13 cellular contexts compared by ENCODE assay signal in genomic region chr15:73988075-73988969, GRCh38. TPM values are rescaled to one million over a fixed set of nuclear protein-coding genes. Genes with fewer than 3 reads are reported as not detected.
DNase-seq lines count a peak whose midpoint lies in the region; ATAC-seq, FAIRE-seq and TF ChIP-seq lines count a peak whose summit lies in the region.
"Had no signal": no experiment of that assay in that cellular context is flagged by ENCODE, and none has a peak within 500 bp of the region (broad histone marks: within the 10 kb centered on the region; RNA-seq: fewer than 3 reads in every experiment).

No MANE protein-coding gene starts in this region.

- no peaks in the 10 kb centered on the region for H3K27me3 Mint-ChIP-seq in CD4-positive, alpha-beta memory T cell

- intact Hi-C loops in endothelial cell of umbilical vein (cut with micrococcal nuclease), result no loop called here
- intact Hi-C loops in posterior vena cava (cut with DNase I), result loop anchor here in 1 of 2 donors (5.0 to 10.0 kb wide), 2 partner anchors 59 to 326 kb away; no protein-coding TSS in a partner anchor
- intact Hi-C loops in CD4-positive, alpha-beta memory T cell (cut with micrococcal nuclease), result no loop called here

- ATAC-seq in HG02678 (IDR thresholded peaks at IDR 0.05; ENCODE audit: unreplicated experiment), result no peak

- DNase-seq in Caki2 (ENCODE audit: low read depth) (peak; percentile 87), M059J (ENCODE audit: low read depth) (peak; percentile 64), endothelial cell of umbilical vein (ENCODE audit: low read depth, low spot score) (no peak), posterior vena cava (ENCODE audit: low spot score) (peak; percentile 78), DMS114 treated with DMSO at 0.1 percent for 48 hours (lab: John Stamatoyannopoulos, UW; ENCODE audit: unreplicated experiment) (no peak), AG20443 (ENCODE audit: low spot score) (no peak)
- DNase-seq in CD4-positive, alpha-beta memory T cell, result no peak
- DNase-seq: activated effector memory CD4-positive, alpha-beta T cell treated with Interleukin-2 at 50 U/mL for 16 hours; NCI-H748 treated with DMSO at 0.1 percent for 48 hours; stimulated activated CD4-positive, alpha-beta T cell treated with anti-CD3 and anti-CD28 coated beads, Interleukin-15, amount 100 ng/mL, for 24 hours; substantia nigra had no signal

- in situ Hi-C loops in Caki2 (cut with HindIII; ENCODE audit: low pct_unique_long_range_greater_than_20kb, low sequenced_read_pairs), result no loop called here

- FAIRE-seq in endothelial cell of umbilical vein (lab: Jason Lieb, UNC), result no peak

- TF ChIP-seq CTCF in endothelial cell of umbilical vein (IDR thresholded peaks at IDR 0.05; ENCODE audit: extremely low read depth in 1 of 2, insufficient read depth in 1 of 2, low read depth in 1 of 2, low read length in 2 of 2), result no peak

- peaks cover 52% of the 10 kb centered on the region for H3K4me1 ChIP-seq in endothelial cell of umbilical vein (ENCODE audit: control insufficient read depth, extremely low read depth, insufficient read depth, low read length)
- H3K4me1 ChIP-seq in CD4-positive, alpha-beta memory T cell (ENCODE audit: insufficient read depth, low read length), result peaks cover 20% of the 10 kb centered on the region

- peak overlapping the region in 2 of 7 donors; percentile 15 to 66 for H3K27ac Mint-ChIP-seq in CD4-positive, alpha-beta memory T cell

- peaks cover 9 to 35% (median 15%) of the 10 kb centered on the region in 4 donors for H3K4me1 Mint-ChIP-seq in CD4-positive, alpha-beta memory T cell

- H3K9ac ChIP-seq in endothelial cell of umbilical vein (replicated peaks; ENCODE audit: extremely low read depth, insufficient read depth, low read length), result no peak overlapping the region

- BruUV-seq in endothelial cell of umbilical vein (replicated peaks; lab: Mats Ljungman, UMichigan), result no TSS peak

- H3K27ac ChIP-seq in endothelial cell of umbilical vein (ENCODE audit: insufficient read depth, low read depth, low read length), result peak overlapping the region; percentile 50
- H3K27ac ChIP-seq in CD4-positive, alpha-beta memory T cell (ENCODE audit: low read depth, low read length), result no peak overlapping the region
- H3K27ac ChIP-seq: VCaP had no signal

- dilution Hi-C loops in endothelial cell of umbilical vein (cut with MboI; ENCODE audit: extremely low pct_ligation_motif_present, low sequenced_read_pairs), result no loop called here

- no peak overlapping the region for H3K4me2 ChIP-seq in endothelial cell of umbilical vein (ENCODE audit: insufficient read depth, low read length)

- H3K79me2 ChIP-seq in endothelial cell of umbilical vein (ENCODE audit: control insufficient read depth, insufficient read depth, low read length), result no peaks in the 10 kb centered on the region

- H4K20me1 ChIP-seq in endothelial cell of umbilical vein (replicated peaks; ENCODE audit: control insufficient read depth, extremely low read depth, insufficient read depth, low read length), result no peaks in the 10 kb centered on the region

- no peaks in the 10 kb centered on the region for H3K9me3 Mint-ChIP-seq in CD4-positive, alpha-beta memory T cell

- H3K4me3 ChIP-seq in endothelial cell of umbilical vein (replicated peaks in 1 of 3; ENCODE audit: insufficient read depth in 1 of 3, low read depth in 1 of 3, low read length in 3 of 3), result no peak overlapping the region
- H3K4me3 ChIP-seq in CD4-positive, alpha-beta memory T cell (ENCODE audit: low read length in 2 of 2), result no peak overlapping the region

- POLR2A ChIA-PET in endothelial cell of umbilical vein (lab: Charles Lee), result no interaction called here
- POLR2A ChIA-PET in CD4-positive, alpha-beta memory T cell (lab: Charles Lee; ENCODE audit: partially characterized antibody), result no interaction called here

- H3K9me1 ChIP-seq in endothelial cell of umbilical vein (replicated peaks; ENCODE audit: control insufficient read depth, extremely low read depth, insufficient read depth, low read length), result no peaks in the 10 kb centered on the region

- H3K4me3 Mint-ChIP-seq in CD4-positive, alpha-beta memory T cell, result no peak overlapping the region

- no peak for TF ChIP-seq POLR2A in endothelial cell of umbilical vein (IDR thresholded peaks at IDR 0.05; ENCODE audit: low read depth, low read length)

- CTCF ChIA-PET in endothelial cell of umbilical vein (lab: Charles Lee), result interaction anchor here (0.9 to 7.0 kb wide), 8 partner anchors 10 to 332 kb away, joined by 3 to 53 read pairs (median 4); no protein-coding TSS in a partner anchor
- CTCF ChIA-PET in CD4-positive, alpha-beta memory T cell (lab: Charles Lee; ENCODE audit: partially characterized antibody), result interaction anchor here (1.0 to 2.0 kb wide), 3 partner anchors 10 to 17 kb away, joined by 4 to 7 read pairs (median 4); no protein-coding TSS in a partner anchor

- no peaks in the 10 kb centered on the region for H3K36me3 ChIP-seq in endothelial cell of umbilical vein (ENCODE audit: control insufficient read depth in 2 of 2, extremely low read depth in 1 of 2, insufficient read depth in 2 of 2, low read length in 2 of 2)
- H3K36me3 ChIP-seq in CD4-positive, alpha-beta memory T cell (ENCODE audit: insufficient read depth, low read length), result no peaks in the 10 kb centered on the region

- H3K9me3 ChIP-seq in endothelial cell of umbilical vein (replicated peaks; ENCODE audit: control insufficient read depth, insufficient read depth, low read length), result no peaks in the 10 kb centered on the region
- H3K9me3 ChIP-seq in CD4-positive, alpha-beta memory T cell (ENCODE audit: control insufficient read depth in 1 of 2, low read length in 2 of 2), result no peaks in the 10 kb centered on the region

- H3K27me3 ChIP-seq in endothelial cell of umbilical vein (ENCODE audit: control insufficient read depth in 2 of 2, insufficient read depth in 2 of 2, low read length in 2 of 2), result no peaks in the 10 kb centered on the region
- H3K27me3 ChIP-seq in CD4-positive, alpha-beta memory T cell (ENCODE audit: insufficient read depth, low read length), result no peaks in the 10 kb centered on the region

- H2AFZ ChIP-seq in endothelial cell of umbilical vein (ENCODE audit: low read depth, low read length), result no peak overlapping the region

- H3K36me3 Mint-ChIP-seq in CD4-positive, alpha-beta memory T cell, result peaks cover 15 to 18% of the 10 kb centered on the region in 2 donors

TF ChIP-seq in endothelial cell of umbilical vein, 7 proteins besides CTCF, POLR2A, EP300 and RAD21:
- TF ChIP-seq, protein P1, sequence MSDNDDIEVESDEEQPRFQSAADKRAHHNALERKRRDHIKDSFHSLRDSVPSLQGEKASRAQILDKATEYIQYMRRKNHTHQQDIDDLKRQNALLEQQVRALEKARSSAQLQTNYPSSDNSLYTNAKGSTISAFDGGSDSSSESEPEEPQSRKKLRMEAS (IDR thresholded peaks at IDR 0.05; ENCODE audit: insufficient read depth, insufficient read length), result no peak
- TF ChIP-seq EZH2 (IDR thresholded peaks at IDR 0.05; ENCODE audit: borderline replicate concordance, low read depth, low read length, severe bottlenecking) (no peak), JUN (IDR thresholded peaks at IDR 0.05; ENCODE audit: borderline replicate concordance, insufficient read depth, insufficient read length, low read depth) (no peak), FOS (IDR thresholded peaks at IDR 0.05; ENCODE audit: borderline replicate concordance, insufficient read depth, low read length) (no peak), GATA2 (IDR thresholded peaks at IDR 0.05; ENCODE audit: insufficient read depth, insufficient read length, low read depth, low read length) (no peak), POLR2AphosphoS5 (IDR thresholded peaks at IDR 0.05; ENCODE audit: insufficient read depth, low read depth, low read length) (no peak), MYC (IDR thresholded peaks at IDR 0.05; ENCODE audit: low read depth, low read length) (no peak)

RNA-seq across cellular contexts. Expression of gene STOML1, which starts 3.8 kb away (rescaled TPM):
- 24.1 and 33.0 TPM in 2 replicates for total RNA-seq in Caki2 (2014; rRNA removed; shearing (Covaris generic); ENCODE audit: low replicate concordance)
- total RNA-seq in M059J (2014; rRNA removed; shearing (Covaris generic)), result 12.5 and 19.9 TPM in 2 replicates
- 12.4 and 12.9 TPM in 2 replicates for total RNA-seq in endothelial cell of umbilical vein
- polyA plus RNA-seq in endothelial cell of umbilical vein, result 15.4 and 16.7 TPM in 2 replicates
- 11.6 and 15.3 TPM in 2 replicates for polyA plus RNA-seq in endothelial cell of umbilical vein (2011; cell fraction: cytosol; rRNA removed)
- polyA plus RNA-seq in endothelial cell of umbilical vein (2011; cell fraction: nucleus; rRNA removed), result 12.1 and 12.5 TPM in 2 replicates
- 6.2 and 6.9 TPM in 2 replicates for polyA plus RNA-seq in endothelial cell of umbilical vein (2012)
- polyA minus RNA-seq in endothelial cell of umbilical vein, result 10.3 and 10.5 TPM in 2 replicates
- polyA minus RNA-seq in endothelial cell of umbilical vein (2011; cell fraction: cytosol; rRNA and poly(A)+ RNA removed), result 2.0 TPM
- polyA minus RNA-seq in endothelial cell of umbilical vein (2011; cell fraction: nucleus; rRNA and poly(A)+ RNA removed), result 2.3 and 2.5 TPM in 2 replicates
- 10 to 100 TPM; 17.3 to 20.1 TPM for total RNA-seq in posterior vena cava
- total RNA-seq in CD4-positive, alpha-beta memory T cell, result 10 to 100 TPM; 10.8 to 11.1 TPM
- polyA plus RNA-seq in CD4-positive, alpha-beta memory T cell, result 1 to 10 TPM; 8.1 to 8.7 TPM

RNA-seq across cellular contexts. Expression of gene PML, which starts 6.2 kb away (rescaled TPM):
- 20.6 and 22.2 TPM in 2 replicates for total RNA-seq in Caki2 (2014; rRNA removed; shearing (Covaris generic); ENCODE audit: low replicate concordance)
- total RNA-seq in M059J (2014; rRNA removed; shearing (Covaris generic)), result 24.5 and 74.6 TPM in 2 replicates
- 77.4 and 79.6 TPM in 2 replicates for total RNA-seq in endothelial cell of umbilical vein
- 30.4 and 32.2 TPM in 2 replicates for polyA plus RNA-seq in endothelial cell of umbilical vein
- 25.0 and 30.4 TPM in 2 replicates for polyA plus RNA-seq in endothelial cell of umbilical vein (2011; cell fraction: cytosol; rRNA removed)
- 48.2 and 54.1 TPM in 2 replicates for polyA plus RNA-seq in endothelial cell of umbilical vein (2011; cell fraction: nucleus; rRNA removed)
- 50.1 and 59.6 TPM in 2 replicates for polyA plus RNA-seq in endothelial cell of umbilical vein (2012)
- 25.2 and 25.4 TPM in 2 replicates for polyA minus RNA-seq in endothelial cell of umbilical vein
- polyA minus RNA-seq in endothelial cell of umbilical vein (2011; cell fraction: cytosol; rRNA and poly(A)+ RNA removed), result 15.3 TPM
- polyA minus RNA-seq in endothelial cell of umbilical vein (2011; cell fraction: nucleus; rRNA and poly(A)+ RNA removed), result 23.1 and 27.4 TPM in 2 replicates
- total RNA-seq in posterior vena cava, result 10 to 100 TPM; 49.2 to 50.7 TPM
- total RNA-seq in CD4-positive, alpha-beta memory T cell, result 10 to 100 TPM; 61.5 to 66.6 TPM
- 10 to 100 TPM in 1 of 2 donors, 1 to 10 TPM in 1; 9.6 to 33.2 TPM for polyA plus RNA-seq in CD4-positive, alpha-beta memory T cell

Comparison
In these comparisons a context has a peak if more than half of its experiments do, and no peak if none do; other contexts are left out.
1. DNase-seq: peak in Caki2 (single experiment), M059J (single experiment) and posterior vena cava (single experiment); none in endothelial cell of umbilical vein (single experiment), DMS114 treated with DMSO at 0.1 percent for 48 hours (single experiment), CD4-positive, alpha-beta memory T cell (0 of 5) and AG20443 (single experiment).